ENCODE assay signal across 16 cellular contexts in genomic region chr2:241568738-241569137, GRCh38. TPM values are rescaled to one million over a fixed set of nuclear protein-coding genes. Genes with fewer than 3 reads are reported as not detected.
DNase-seq lines count a peak whose midpoint lies in the region; ATAC-seq and TF ChIP-seq lines count a peak whose summit lies in the region.
"Had no signal": no experiment of that assay in that cellular context is flagged by ENCODE, and none has a peak within 500 bp of the region (broad histone marks: within the 10 kb centered on the region; RNA-seq: fewer than 3 reads in every experiment).

No MANE protein-coding gene starts in this region.

- POLR2A ChIA-PET in HEK293T (lab: Yijun Ruan, JAX): no interaction called here

- H3K27ac Mint-ChIP-seq in mesothelial cell of epicardium (peak overlapping the region; percentile 34), type B pancreatic cell (peak overlapping the region; percentile 18)
- H3K27ac Mint-ChIP-seq: CD4-positive, alpha-beta T cell had no signal

- H3K4me1 ChIP-seq in foreskin keratinocyte: peaks cover 3% of the 10 kb centered on the region
- H3K4me1 ChIP-seq: HAP-1 had no signal

- no peaks in the 10 kb centered on the region for H3K27me3 ChIP-seq in foreskin keratinocyte

- TF ChIP-seq CTCF in mesothelial cell of epicardium (IDR thresholded peaks at IDR 0.05; ENCODE audit: unreplicated experiment) (no peak), type B pancreatic cell (conservative IDR thresholded peaks at IDR 0.05) (no peak), foreskin keratinocyte (conservative IDR thresholded peaks at IDR 0.05) (no peak)

- H3K9me3 Mint-ChIP-seq in mesothelial cell of epicardium (no peaks in the 10 kb centered on the region), type B pancreatic cell (no peaks in the 10 kb centered on the region)
- H3K9me3 Mint-ChIP-seq: CD4-positive, alpha-beta T cell had no signal

- H3K4me3 Mint-ChIP-seq in mesothelial cell of epicardium (no peak overlapping the region), type B pancreatic cell (peak overlapping the region; percentile 36)
- H3K4me3 Mint-ChIP-seq: CD4-positive, alpha-beta T cell had no signal

- H3K36me3 Mint-ChIP-seq in mesothelial cell of epicardium: peaks cover 18% of the 10 kb centered on the region
- peaks cover 4% of the 10 kb centered on the region for H3K36me3 Mint-ChIP-seq in type B pancreatic cell

- no peak for ATAC-seq in foreskin keratinocyte

- H3K27me3 Mint-ChIP-seq in mesothelial cell of epicardium (ENCODE audit: low read depth) (peaks cover 2% of the 10 kb centered on the region), type B pancreatic cell (peaks cover 6% of the 10 kb centered on the region)
- H3K27me3 Mint-ChIP-seq: CD4-positive, alpha-beta T cell had no signal

- CTCF ChIA-PET in HEK293T (lab: Yijun Ruan, JAX): no interaction called here

- H3K4me1 Mint-ChIP-seq in mesothelial cell of epicardium: peaks cover 14% of the 10 kb centered on the region
- peaks cover 4% of the 10 kb centered on the region for H3K4me1 Mint-ChIP-seq in type B pancreatic cell (ENCODE audit: unreplicated experiment)

- no peak overlapping the region for H3K27ac ChIP-seq in foreskin keratinocyte
- H3K27ac ChIP-seq: HL-60 had no signal

- DNase-seq in HEK293T (ENCODE audit: extremely low spot score): no peak
- DNase-seq in NCI-H345 treated with DMSO at 0.1 percent for 48 hours (lab: John Stamatoyannopoulos, UW; ENCODE audit: unreplicated experiment): peak; percentile 93
- DNase-seq in mesothelial cell of epicardium (ENCODE audit: low spot score in 2 of 2, unreplicated experiment in 2 of 2): no peak
- no peak for DNase-seq in type B pancreatic cell (ENCODE audit: extremely low spot score, unreplicated experiment)
- DNase-seq in cortex of kidney (lab: John Stamatoyannopoulos, UW): no peak
- no peak for DNase-seq in foreskin keratinocyte
- DNase-seq in stimulated activated CD8-positive, alpha-beta memory T cell treated with anti-CD3 and anti-CD28 coated beads, Interleukin-4, amount 100 ng/mL, for 48 hours: no peak
- DNase-seq: ACHN; AML-193; CD4-positive, alpha-beta T cell; DMS79; NCI-H1694; NCI-H446 treated with DMSO at 0.1 percent for 48 hours; RPMI8226 had no signal

TF ChIP-seq in HEK293T, 16 proteins besides CTCF, POLR2A, EP300 and RAD21:
- TF ChIP-seq ARNT (IDR thresholded peaks at IDR 0.05) (no peak), PKNOX1 (IDR thresholded peaks at IDR 0.05) (peak; percentile 67)

RNA-seq across cellular contexts. Expression of gene BOK, which starts 10.2 kb away (rescaled TPM):
- total RNA-seq in mesothelial cell of epicardium (33.0 to 37.2 TPM (median 36.0 TPM) in 3 replicates), type B pancreatic cell (ENCODE audit: low replicate concordance) (41.5 and 108 TPM in 2 replicates), foreskin keratinocyte (36.9 and 46.1 TPM in 2 replicates)
- 43.1 and 56.5 TPM in 2 replicates for polyA plus RNA-seq in foreskin keratinocyte
- total RNA-seq: CD4-positive, alpha-beta T cell had no signal
